Comparison of ENCODE assay signal across 14 cellular contexts in genomic region chr14:23430733-23431105, GRCh38. TPM values are rescaled to one million over a fixed set of nuclear protein-coding genes. Genes with fewer than 3 reads are reported as not detected.
A peak's percentile ranks its signal among the peaks of the same experiment; 100 is the strongest.
DNase-seq lines count a peak whose midpoint lies in the region; ATAC-seq, FAIRE-seq and TF ChIP-seq lines count a peak whose summit lies in the region.
"Had no signal": no experiment of that assay in that cellular context is flagged by ENCODE, and none has a peak within 500 bp of the region (broad histone marks: within the 10 kb centered on the region; RNA-seq: fewer than 3 reads in every experiment).

No MANE protein-coding gene starts in this region.

- peaks cover 18% of the 10 kb centered on the region for H3K4me1 Mint-ChIP-seq in astrocyte (ENCODE audit: low read depth, unreplicated experiment)

- in situ Hi-C loops in GM13976 (cut with MboI; ENCODE audit: low sequenced_read_pairs, unreplicated experiment) = no loop called here

- H3K4me2 ChIP-seq in astrocyte (ENCODE audit: low read length) = no peak overlapping the region

- no peak overlapping the region for H3K4me3 Mint-ChIP-seq in astrocyte (ENCODE audit: unreplicated experiment)

- no peak for TF ChIP-seq CTCF in astrocyte (IDR thresholded peaks at IDR 0.05; ENCODE audit: insufficient read depth, low read depth, low read length)
- TF ChIP-seq CTCF in GM13976 (IDR thresholded peaks at IDR 0.05; ENCODE audit: borderline replicate concordance, control extremely low read depth, extremely low read depth, insufficient read depth, missing control alignments) = no peak

- H3K36me3 Mint-ChIP-seq in astrocyte (ENCODE audit: low read depth, unreplicated experiment) = no peaks in the 10 kb centered on the region

- no peaks in the 10 kb centered on the region for H3K79me2 ChIP-seq in astrocyte (ENCODE audit: insufficient read depth, low read length)

- no peak for ATAC-seq in HG03280 (IDR thresholded peaks at IDR 0.05; ENCODE audit: unreplicated experiment)
- ATAC-seq: body of pancreas had no signal

- peaks cover 30% of the 10 kb centered on the region for H3K27me3 Mint-ChIP-seq in astrocyte (ENCODE audit: low read depth, unreplicated experiment)

- no peaks in the 10 kb centered on the region for H4K20me1 ChIP-seq in astrocyte (ENCODE audit: insufficient read depth, low read length)

- no peak overlapping the region for H3K27ac ChIP-seq in astrocyte (ENCODE audit: low read depth, low read length)
- H3K27ac ChIP-seq: body of pancreas, SJSA1, thoracic aorta had no signal

- H3K36me3 ChIP-seq in astrocyte (ENCODE audit: insufficient read depth, low read length) = no peaks in the 10 kb centered on the region
- H3K36me3 ChIP-seq: SJSA1, thoracic aorta had no signal

- DNase-seq in AG08395 (ENCODE audit: low spot score) (peak; percentile 71), H4 (ENCODE audit: low spot score) (peak; percentile 57), astrocyte (ENCODE audit: low read depth) (peak; percentile 4), midbrain (lab: John Stamatoyannopoulos, UW) (peak; percentile 17), GF-D8 (lab: John Stamatoyannopoulos, UW) (no peak), GM13976 (ENCODE audit: low spot score) (no peak)
- no peak for DNase-seq in activated effector memory CD4-positive, alpha-beta T cell treated with anti-CD3 and anti-CD28 coated beads, Interleukin-2, amount 50 U/mL, for 16 hours
- DNase-seq: body of pancreas; NCI-H2081; stimulated activated CD4-positive, alpha-beta T cell treated with anti-CD3 and anti-CD28 coated beads, Interleukin-4, amount 100 ng/mL, for 1 hour had no signal

- no peaks in the 10 kb centered on the region for H3K9me3 ChIP-seq in astrocyte (ENCODE audit: insufficient read depth, low read depth, low read length)
- H3K9me3 ChIP-seq: body of pancreas, Caco-2, SJSA1, thoracic aorta had no signal

- H3K9me3 Mint-ChIP-seq in astrocyte (ENCODE audit: unreplicated experiment) = peaks cover 9% of the 10 kb centered on the region

- H3K27me3 ChIP-seq in astrocyte (ENCODE audit: insufficient read depth, low read length) = peaks cover 4% of the 10 kb centered on the region
- H3K27me3 ChIP-seq: body of pancreas, SJSA1 had no signal

- no peaks in the 10 kb centered on the region for H3K4me1 ChIP-seq in astrocyte (ENCODE audit: insufficient read depth, low read length)
- H3K4me1 ChIP-seq: body of pancreas, SJSA1 had no signal

- H3K4me3 ChIP-seq in astrocyte (ENCODE audit: insufficient read depth, low read depth, low read length) = no peak overlapping the region
- H3K4me3 ChIP-seq: body of pancreas, SJSA1, thoracic aorta had no signal

- no peak for FAIRE-seq in astrocyte (lab: Jason Lieb, UNC)

- H3K27ac Mint-ChIP-seq in astrocyte (ENCODE audit: unreplicated experiment) = no peak overlapping the region

- no peak overlapping the region for H3K9ac ChIP-seq in astrocyte (ENCODE audit: low read length)

- no peak overlapping the region for H2AFZ ChIP-seq in astrocyte (ENCODE audit: low read depth, low read length)

RNA-seq across cellular contexts. Expression of gene MYH7, which starts 4.7 kb away (rescaled TPM):
- not detected in 2 replicates for total RNA-seq in H4 (2014; rRNA removed; shearing (Covaris generic))
- not detected in 2 replicates for total RNA-seq in astrocyte
- total RNA-seq: Caco-2, SJSA1 had no signal

RNA-seq across cellular contexts. Expression of gene MYH6, which starts 22.6 kb away (rescaled TPM):
- not detected in 2 replicates for total RNA-seq in H4 (2014; rRNA removed; shearing (Covaris generic))
- not detected in 2 replicates for total RNA-seq in astrocyte
- total RNA-seq: Caco-2, SJSA1, thoracic aorta had no signal

RNA-seq across cellular contexts. Expression of gene NGDN, which starts 38.8 kb away (rescaled TPM):
- total RNA-seq in H4 (2014; rRNA removed; shearing (Covaris generic)) = 65.3 and 80.2 TPM in 2 replicates
- total RNA-seq in astrocyte = 28.6 and 31.2 TPM in 2 replicates

RNA-seq across cellular contexts. Expression of gene CMTM5, which starts 53.9 kb away (rescaled TPM):
- not detected in 2 replicates for total RNA-seq in H4 (2014; rRNA removed; shearing (Covaris generic))
- not detected in 2 replicates for total RNA-seq in astrocyte
- total RNA-seq: body of pancreas, Caco-2, SJSA1 had no signal

RNA-seq across cellular contexts. Expression of gene IL25, which starts 58.1 kb away (rescaled TPM):
- total RNA-seq in H4 (2014; rRNA removed; shearing (Covaris generic)) = not detected in 2 replicates
- total RNA-seq in astrocyte = not detected in 2 replicates
- total RNA-seq: body of pancreas, Caco-2, SJSA1, thoracic aorta had no signal

Comparison
In these comparisons a context has a peak if more than half of its experiments do, and no peak if none do; other contexts are left out.
1. DNase-seq: peak in AG08395 (single experiment), H4 (single experiment), astrocyte (single experiment) and midbrain (single experiment); none in GF-D8 (single experiment), GM13976 (single experiment) and activated effector memory CD4-positive, alpha-beta T cell treated with anti-CD3 and anti-CD28 coated beads, Interleukin-2, amount 50 U/mL, for 16 hours (single experiment).